Comparison of ENCODE assay signal across 13 cellular contexts in the genomic region with DNA sequence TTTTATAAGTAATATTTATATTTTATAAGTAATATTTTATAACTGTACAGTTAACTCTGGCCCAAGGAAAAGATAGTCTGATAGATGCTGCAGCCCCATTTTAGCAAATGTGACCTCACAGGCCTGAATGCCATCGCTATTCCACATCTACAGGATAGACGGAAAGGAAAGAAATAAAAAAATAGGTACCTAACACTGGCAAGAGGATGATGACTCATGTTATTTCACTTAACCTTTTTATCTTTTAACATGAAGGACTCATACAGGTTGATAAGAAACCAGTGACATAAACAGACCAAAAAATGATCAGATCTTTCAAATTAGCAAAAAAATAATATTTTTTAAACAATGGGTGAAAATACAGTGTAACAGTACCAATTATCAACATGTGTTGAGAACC. TPM values are rescaled to one million over a fixed set of nuclear protein-coding genes. Genes with fewer than 3 reads are reported as not detected.
A peak's percentile ranks its signal among the peaks of the same experiment; 100 is the strongest.
DNase-seq lines count a peak whose midpoint lies in the region; ATAC-seq and TF ChIP-seq lines count a peak whose summit lies in the region.
"Had no signal": no experiment of that assay in that cellular context is flagged by ENCODE, and none has a peak within 500 bp of the region (broad histone marks: within the 10 kb centered on the region; RNA-seq: fewer than 3 reads in every experiment).

No MANE protein-coding gene starts in this region.

- H3K4me3 ChIP-seq in GM23248 (no peak overlapping the region), osteoblast (ENCODE audit: insufficient read depth, low read length) (no peak overlapping the region)

- H3K27ac ChIP-seq in GM23248 (0 out of 2 replicates have a peak overlapping the region, but pooled peaks have one; percentile 61), osteoblast (ENCODE audit: low read depth, low read length) (peak overlapping the region; percentile 64)

- no peak overlapping the region for H3K9ac ChIP-seq in GM23248

- H3K36me3 Mint-ChIP-seq in activated T-cell treated with anti-CD3 and anti-CD28 coated beads, Interleukin-2, amount 50 U/mL, for 72 hours (ENCODE audit: insufficient read depth in 2 of 2), result peaks cover 10 to 17% of the 10 kb centered on the region in 2 donors
- peaks cover 23% of the 10 kb centered on the region for H3K36me3 Mint-ChIP-seq in activated naive CD8-positive, alpha-beta T cell

- intact Hi-C loops in posterior vena cava (cut with DNase I), result loop anchor here in 1 of 2 donors (5.0 kb wide), 1 partner anchor 134 kb away; no protein-coding TSS in a partner anchor

- in situ Hi-C loops in GM23248 (cut with MboI), result no loop called here

- H3K27me3 Mint-ChIP-seq in activated T-cell treated with anti-CD3 and anti-CD28 coated beads, Interleukin-2, amount 50 U/mL, for 72 hours (ENCODE audit: low read depth), result no peaks in the 10 kb centered on the region
- no peaks in the 10 kb centered on the region for H3K27me3 Mint-ChIP-seq in activated naive CD8-positive, alpha-beta T cell

- 87 to 90% methylated on average over 2 of the region's 2 CpGs for WGBS in GM23248 (ENCODE audit: low coverage in 1 of 2, low lambda C conversion rate in 2 of 2, missing lambda C conversion rate in 2 of 2), 2 experiments

- no peak for TF ChIP-seq CTCF in osteoblast (IDR thresholded peaks at IDR 0.05; ENCODE audit: extremely low read depth, low read depth, low read length)

- H3K9me3 ChIP-seq in GM23248 (ENCODE audit: low read depth), result no peaks in the 10 kb centered on the region
- H3K9me3 ChIP-seq in osteoblast (ENCODE audit: low read depth, low read length), result no peaks in the 10 kb centered on the region

- peak overlapping the region; percentile 85 for H3K27ac Mint-ChIP-seq in activated T-cell treated with anti-CD3 and anti-CD28 coated beads, Interleukin-2, amount 50 U/mL, for 72 hours
- peak overlapping the region; percentile 89 for H3K27ac Mint-ChIP-seq in activated naive CD8-positive, alpha-beta T cell
- H3K27ac Mint-ChIP-seq: H9 had no signal

- peak overlapping the region; percentile 8; the same call in 1 of the 2 replicates for H2AFZ ChIP-seq in GM23248
- no peak overlapping the region for H2AFZ ChIP-seq in osteoblast (ENCODE audit: low read length)

- H3K4me1 ChIP-seq in GM23248 (ENCODE audit: insufficient read depth), result peaks cover 46% of the 10 kb centered on the region
- peaks cover 49% of the 10 kb centered on the region for H3K4me1 ChIP-seq in osteoblast (ENCODE audit: insufficient read depth, low read length)

- H3F3A ChIP-seq in GM23248 (ENCODE audit: insufficient read depth), result peaks cover 31% of the 10 kb centered on the region

- H3K27me3 ChIP-seq in GM23248 (replicated peaks; ENCODE audit: insufficient read depth) (no peaks in the 10 kb centered on the region), osteoblast (ENCODE audit: insufficient read depth, low read length) (no peaks in the 10 kb centered on the region)

- ATAC-seq in activated T-cell treated with anti-CD3 and anti-CD28 coated beads, Interleukin-2, amount 50 U/mL, for 72 hours (replicated peaks in 1 of 2), result no peak
- ATAC-seq in GM18868 (IDR thresholded peaks at IDR 0.05; ENCODE audit: unreplicated experiment), result no peak

- H3K9me3 Mint-ChIP-seq in activated T-cell treated with anti-CD3 and anti-CD28 coated beads, Interleukin-2, amount 50 U/mL, for 72 hours, result no peaks in the 10 kb centered on the region
- no peaks in the 10 kb centered on the region for H3K9me3 Mint-ChIP-seq in activated naive CD8-positive, alpha-beta T cell (ENCODE audit: low read depth)
- H3K9me3 Mint-ChIP-seq: H9 had no signal

- H3K4me2 ChIP-seq in GM23248 (ENCODE audit: unreplicated experiment) (peak overlapping the region; percentile 66), osteoblast (ENCODE audit: insufficient read depth, low read length) (peak overlapping the region; percentile 59)

- H3K36me3 ChIP-seq in GM23248 (ENCODE audit: low read depth) (peaks cover 4% of the 10 kb centered on the region; the same call in 1 of the 2 replicates), osteoblast (ENCODE audit: insufficient read depth, low read length) (peaks cover 5% of the 10 kb centered on the region)

- H4K20me1 ChIP-seq in GM23248 (ENCODE audit: insufficient read depth) (no peaks in the 10 kb centered on the region), osteoblast (ENCODE audit: insufficient read depth, low read length) (no peaks in the 10 kb centered on the region)

- H3K4me3 Mint-ChIP-seq in activated T-cell treated with anti-CD3 and anti-CD28 coated beads, Interleukin-2, amount 50 U/mL, for 72 hours, result peak overlapping the region; percentile 79 to 89
- H3K4me3 Mint-ChIP-seq in activated naive CD8-positive, alpha-beta T cell, result peak overlapping the region; percentile 81
- H3K4me3 Mint-ChIP-seq: H9 had no signal

- H3K4me1 Mint-ChIP-seq in activated T-cell treated with anti-CD3 and anti-CD28 coated beads, Interleukin-2, amount 50 U/mL, for 72 hours (ENCODE audit: low read depth), result peaks cover 86% of the 10 kb centered on the region
- H3K4me1 Mint-ChIP-seq in activated naive CD8-positive, alpha-beta T cell (ENCODE audit: low read depth), result peaks cover 70% of the 10 kb centered on the region

- DNase-seq in activated T-cell treated with anti-CD3 and anti-CD28 coated beads, Interleukin-2, amount 50 U/mL, for 72 hours, result no peak
- no peak for DNase-seq in activated T-cell treated with anti-CD3 and anti-CD28 coated beads for 4 hours
- DNase-seq in GM23248, result no peak
- no peak for DNase-seq in osteoblast (ENCODE audit: insufficient read length, low spot score, missing footprints)
- no peak for DNase-seq in posterior vena cava (ENCODE audit: low spot score)
- DNase-seq in NOMO-1 treated with dmso at 0.1 percent for 144 hours (lab: John Stamatoyannopoulos, UW; ENCODE audit: unreplicated experiment), result no peak
- DNase-seq: activated CD4-positive, alpha-beta T cell treated with anti-CD3 and anti-CD28 coated beads for 1 hour; H9; NCI-H1105; occipital lobe had no signal

- no peaks in the 10 kb centered on the region for H3K9me2 ChIP-seq in GM23248 (ENCODE audit: insufficient read depth)

- H3K79me2 ChIP-seq in GM23248 (ENCODE audit: insufficient read depth), result peaks cover 71% of the 10 kb centered on the region
- H3K79me2 ChIP-seq in osteoblast (ENCODE audit: insufficient read depth, low read length), result peaks cover 35% of the 10 kb centered on the region

RNA-seq across cellular contexts. Expression of a gene that starts 2.7 kb away (rescaled TPM):
- total RNA-seq in activated T-cell treated with anti-CD3 and anti-CD28 coated beads, Interleukin-2, amount 50 U/mL, for 72 hours, result 10 to 100 TPM; 16.4 to 36.3 TPM
- 4.2 and 4.3 TPM in 2 replicates for total RNA-seq in GM23248 (2014; rRNA removed; shearing (Covaris generic))
- 3.6 and 5.2 TPM in 2 replicates for polyA plus RNA-seq in GM23248 (2016; fragmentation: Nextera tagmentation; extraction: Ambion mirVana)
- total RNA-seq in osteoblast (0.72 and 1.5 TPM in 2 replicates), posterior vena cava (1 to 10 TPM; 3.1 to 3.5 TPM)
- total RNA-seq: H9 had no signal

RNA-seq across cellular contexts. Expression of a gene that starts 15.3 kb away (rescaled TPM):
- 10 to 100 TPM; 48.6 to 49.9 TPM for total RNA-seq in activated T-cell treated with anti-CD3 and anti-CD28 coated beads, Interleukin-2, amount 50 U/mL, for 72 hours
- 12.9 and 28.3 TPM in 2 replicates for total RNA-seq in GM23248 (2014; rRNA removed; shearing (Covaris generic))
- 35.5 and 40.3 TPM in 2 replicates for polyA plus RNA-seq in GM23248 (2016; fragmentation: Nextera tagmentation; extraction: Ambion mirVana)
- 15.6 and 18.3 TPM in 2 replicates for total RNA-seq in osteoblast
- 10 to 100 TPM; 19.8 to 27.6 TPM for total RNA-seq in posterior vena cava

RNA-seq across cellular contexts. Expression of a gene that starts 57.3 kb away (rescaled TPM):
- 1 to 10 TPM; 1.3 to 3.0 TPM for total RNA-seq in activated T-cell treated with anti-CD3 and anti-CD28 coated beads, Interleukin-2, amount 50 U/mL, for 72 hours
- total RNA-seq in GM23248 (2014; rRNA removed; shearing (Covaris generic)), result 34.7 and 36.8 TPM in 2 replicates
- 31.7 and 33.5 TPM in 2 replicates for polyA plus RNA-seq in GM23248 (2016; fragmentation: Nextera tagmentation; extraction: Ambion mirVana)
- total RNA-seq in osteoblast, result 4.7 and 5.3 TPM in 2 replicates
- 1 to 10 TPM; 4.2 to 5.4 TPM for total RNA-seq in posterior vena cava
- total RNA-seq: H9, mononuclear cell had no signal
